17 cellular contexts compared by ENCODE assay signal in the genomic region with DNA sequence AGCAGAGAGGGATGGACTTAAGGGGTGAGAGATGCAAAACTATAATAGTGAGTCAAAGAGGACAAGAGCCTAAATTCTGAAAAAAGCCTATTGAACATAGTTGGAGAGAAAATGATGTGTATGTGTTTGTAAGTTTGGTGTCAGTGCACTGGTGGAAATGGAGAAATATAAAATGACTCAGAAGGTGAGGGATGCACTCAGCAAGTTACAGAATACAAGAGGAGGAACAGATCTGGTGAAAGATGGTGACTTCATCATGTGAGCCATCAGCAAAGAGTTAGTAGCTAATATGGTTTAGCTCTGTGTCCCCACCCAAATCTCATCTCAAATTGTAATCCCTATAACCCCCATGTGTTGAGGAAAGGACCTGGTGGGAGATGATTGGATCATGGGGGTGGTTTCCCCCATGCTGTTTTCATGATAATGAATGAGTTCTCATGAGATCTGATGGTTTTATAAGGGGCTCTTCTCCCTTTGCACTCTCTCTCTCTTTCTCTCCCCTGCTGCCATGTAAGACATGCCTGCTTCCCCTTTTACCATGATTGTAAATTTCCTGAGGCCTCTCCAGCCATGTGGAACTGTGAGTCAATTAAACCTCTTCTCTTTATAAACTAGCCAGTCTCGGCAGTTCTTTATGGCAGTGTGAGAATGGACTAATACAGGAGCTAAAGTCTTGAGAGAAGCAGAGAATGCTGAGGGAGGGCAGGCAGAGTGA. TPM values are rescaled to one million over a fixed set of nuclear protein-coding genes. Genes with fewer than 3 reads are reported as not detected.
DNase-seq lines count a peak whose midpoint lies in the region; ATAC-seq and TF ChIP-seq lines count a peak whose summit lies in the region.
"Had no signal": no experiment of that assay in that cellular context is flagged by ENCODE, and none has a peak within 500 bp of the region (broad histone marks: within the 10 kb centered on the region; RNA-seq: fewer than 3 reads in every experiment).

No MANE protein-coding gene starts in this region.

- POLR2A ChIA-PET in activated CD4-positive, alpha-beta memory T cell treated with anti-CD3 and anti-CD28 coated beads for 36 hours (lab: Charles Lee) = interaction anchor here (1.3 kb wide), 1 partner anchor 18 kb away, joined by 4 read pairs; no protein-coding TSS in a partner anchor
- POLR2A ChIA-PET in activated CD4-positive, alpha-beta memory T cell treated with anti-CD3 and anti-CD28 coated beads, Interleukin-2, amount 10 ng/mL, durations not matched to agents 7 days and 5 days (lab: Charles Lee) = no interaction called here

- no peak overlapping the region for H3K4me3 Mint-ChIP-seq in activated CD4-positive, alpha-beta memory T cell treated with anti-CD3 and anti-CD28 coated beads for 36 hours
- no peak overlapping the region for H3K4me3 Mint-ChIP-seq in activated CD4-positive, alpha-beta memory T cell treated with anti-CD3 and anti-CD28 coated beads, Interleukin-2, amount 10 ng/mL, durations not matched to agents 7 days and 5 days
- H3K4me3 Mint-ChIP-seq in IgD-negative memory B cell (no peak overlapping the region), neural crest cell (no peak overlapping the region)
- H3K4me3 Mint-ChIP-seq in central memory CD8-positive, alpha-beta T cell = no peak overlapping the region
- H3K4me3 Mint-ChIP-seq in activated T-helper 2 cell treated with anti-CD3 and anti-CD28 coated beads, Interferon-gamma antibody, Interleukin-2, Interleukin-4, amounts not matched to agents 10 μg/mL and 5 μg/mL and 100 μg/mL, durations not matched to agents 14 hours and 24 hours and 36 hours (ENCODE audit: low read depth) = no peak overlapping the region
- H3K4me3 Mint-ChIP-seq: CD8-positive, alpha-beta memory T cell had no signal

- no peak for DNase-seq in activated CD4-positive, alpha-beta memory T cell treated with anti-CD3 and anti-CD28 coated beads for 36 hours
- DNase-seq in activated CD4-positive, alpha-beta memory T cell treated with anti-CD3 and anti-CD28 coated beads, Interleukin-2, amount 10 ng/mL, durations not matched to agents 7 days and 5 days = no peak
- DNase-seq in central memory CD8-positive, alpha-beta T cell (ENCODE audit: low spot score in 2 of 2) = no peak
- DNase-seq in neural crest cell (ENCODE audit: low read depth, low spot score) (no peak), Right ventricle myocardium superior (no peak), pons (ENCODE audit: low spot score) (no peak)
- no peak for DNase-seq in activated T-helper 2 cell treated with anti-CD3 and anti-CD28 coated beads, Interferon-gamma antibody, Interleukin-2, Interleukin-4, amounts not matched to agents 10 μg/mL and 5 μg/mL and 100 μg/mL, durations not matched to agents 14 hours and 24 hours and 36 hours (ENCODE audit: low spot score)
- DNase-seq: CD8-positive, alpha-beta memory T cell; DMS79 treated with DMSO at 0.1 percent for 48 hours; MM.1S; NCI-H1105; NCI-H1694 treated with DMSO at 0.1 percent for 48 hours; NCI-H446 treated with DMSO at 0.1 percent for 48 hours; PC-3; SJCRH30 had no signal

- peaks cover 2% of the 10 kb centered on the region for H3K27me3 Mint-ChIP-seq in activated CD4-positive, alpha-beta memory T cell treated with anti-CD3 and anti-CD28 coated beads for 36 hours
- no peaks in the 10 kb centered on the region for H3K27me3 Mint-ChIP-seq in activated CD4-positive, alpha-beta memory T cell treated with anti-CD3 and anti-CD28 coated beads, Interleukin-2, amount 10 ng/mL, durations not matched to agents 7 days and 5 days
- H3K27me3 Mint-ChIP-seq in IgD-negative memory B cell = peaks cover 2% of the 10 kb centered on the region
- H3K27me3 Mint-ChIP-seq in central memory CD8-positive, alpha-beta T cell = no peaks in the 10 kb centered on the region
- H3K27me3 Mint-ChIP-seq in neural crest cell (ENCODE audit: low read depth) = peaks cover 9% of the 10 kb centered on the region
- no peaks in the 10 kb centered on the region for H3K27me3 Mint-ChIP-seq in activated T-helper 2 cell treated with anti-CD3 and anti-CD28 coated beads, Interferon-gamma antibody, Interleukin-2, Interleukin-4, amounts not matched to agents 10 μg/mL and 5 μg/mL and 100 μg/mL, durations not matched to agents 14 hours and 24 hours and 36 hours (ENCODE audit: low read depth)
- H3K27me3 Mint-ChIP-seq: CD8-positive, alpha-beta memory T cell had no signal

- H3K9me3 Mint-ChIP-seq in activated CD4-positive, alpha-beta memory T cell treated with anti-CD3 and anti-CD28 coated beads for 36 hours = peaks cover 4% of the 10 kb centered on the region
- H3K9me3 Mint-ChIP-seq in activated CD4-positive, alpha-beta memory T cell treated with anti-CD3 and anti-CD28 coated beads, Interleukin-2, amount 10 ng/mL, durations not matched to agents 7 days and 5 days = peaks cover 8% of the 10 kb centered on the region
- H3K9me3 Mint-ChIP-seq in IgD-negative memory B cell (peaks cover 4 to 13% (median 5%) of the 10 kb centered on the region in 3 donors), neural crest cell (peaks cover 2% of the 10 kb centered on the region)
- H3K9me3 Mint-ChIP-seq in central memory CD8-positive, alpha-beta T cell = peaks cover 4% of the 10 kb centered on the region
- peaks cover 9% of the 10 kb centered on the region for H3K9me3 Mint-ChIP-seq in activated T-helper 2 cell treated with anti-CD3 and anti-CD28 coated beads, Interferon-gamma antibody, Interleukin-2, Interleukin-4, amounts not matched to agents 10 μg/mL and 5 μg/mL and 100 μg/mL, durations not matched to agents 14 hours and 24 hours and 36 hours
- H3K9me3 Mint-ChIP-seq: CD8-positive, alpha-beta memory T cell had no signal

- intact Hi-C loops in activated CD4-positive, alpha-beta memory T cell treated with anti-CD3 and anti-CD28 coated beads for 36 hours (cut with micrococcal nuclease) = loop anchor here (2.0 kb wide), 1 partner anchor 19 kb away; no protein-coding TSS in a partner anchor
- intact Hi-C loops in Right ventricle myocardium superior (cut with DNase I) = no loop called here
- intact Hi-C loops in activated T-helper 2 cell treated with anti-CD3 and anti-CD28 coated beads, Interferon-gamma antibody, Interleukin-2, Interleukin-4, amounts not matched to agents 10 μg/mL and 5 μg/mL and 100 μg/mL, durations not matched to agents 14 hours and 24 hours and 36 hours (cut with micrococcal nuclease) = no loop called here

- no peak for ATAC-seq in central memory CD8-positive, alpha-beta T cell (replicated peaks; ENCODE audit: extremely low read depth, poor library complexity, severe bottlenecking)
- ATAC-seq in Right ventricle myocardium superior (ENCODE audit: poor library complexity) = no peak
- ATAC-seq: PC-3 had no signal

- CTCF ChIA-PET in activated CD4-positive, alpha-beta memory T cell treated with anti-CD3 and anti-CD28 coated beads for 36 hours (lab: Charles Lee) = interaction anchor here (1.0 kb wide), 2 partner anchors 32 to 34 kb away, joined by 3 to 4 read pairs; no protein-coding TSS in a partner anchor
- CTCF ChIA-PET in activated CD4-positive, alpha-beta memory T cell treated with anti-CD3 and anti-CD28 coated beads, Interleukin-2, amount 10 ng/mL, durations not matched to agents 7 days and 5 days (lab: Charles Lee) = no interaction called here

- no peak for TF ChIP-seq CTCF in neural crest cell (conservative IDR thresholded peaks at IDR 0.05)

- peak overlapping the region; percentile 0 for H3K27ac Mint-ChIP-seq in activated CD4-positive, alpha-beta memory T cell treated with anti-CD3 and anti-CD28 coated beads for 36 hours
- H3K27ac Mint-ChIP-seq in activated CD4-positive, alpha-beta memory T cell treated with anti-CD3 and anti-CD28 coated beads, Interleukin-2, amount 10 ng/mL, durations not matched to agents 7 days and 5 days = no peak overlapping the region
- H3K27ac Mint-ChIP-seq in IgD-negative memory B cell (peak overlapping the region in 2 of 3 donors; percentile 46 to 50), neural crest cell (ENCODE audit: unreplicated experiment) (peak overlapping the region; percentile 17)
- H3K27ac Mint-ChIP-seq in central memory CD8-positive, alpha-beta T cell (ENCODE audit: low read depth) = peak overlapping the region; percentile 25
- no peak overlapping the region for H3K27ac Mint-ChIP-seq in activated T-helper 2 cell treated with anti-CD3 and anti-CD28 coated beads, Interferon-gamma antibody, Interleukin-2, Interleukin-4, amounts not matched to agents 10 μg/mL and 5 μg/mL and 100 μg/mL, durations not matched to agents 14 hours and 24 hours and 36 hours

- no peaks in the 10 kb centered on the region for H3K36me3 Mint-ChIP-seq in activated CD4-positive, alpha-beta memory T cell treated with anti-CD3 and anti-CD28 coated beads for 36 hours
- peaks cover 5% of the 10 kb centered on the region for H3K36me3 Mint-ChIP-seq in activated CD4-positive, alpha-beta memory T cell treated with anti-CD3 and anti-CD28 coated beads, Interleukin-2, amount 10 ng/mL, durations not matched to agents 7 days and 5 days (ENCODE audit: low read depth)
- H3K36me3 Mint-ChIP-seq in IgD-negative memory B cell (peaks cover 5% of the 10 kb centered on the region), neural crest cell (ENCODE audit: low read depth) (no peaks in the 10 kb centered on the region)
- H3K36me3 Mint-ChIP-seq in central memory CD8-positive, alpha-beta T cell (ENCODE audit: insufficient read depth) = peaks cover 22% of the 10 kb centered on the region
- H3K36me3 Mint-ChIP-seq in activated T-helper 2 cell treated with anti-CD3 and anti-CD28 coated beads, Interferon-gamma antibody, Interleukin-2, Interleukin-4, amounts not matched to agents 10 μg/mL and 5 μg/mL and 100 μg/mL, durations not matched to agents 14 hours and 24 hours and 36 hours (ENCODE audit: low read depth) = no peaks in the 10 kb centered on the region

- peaks cover 4% of the 10 kb centered on the region for H3K4me1 Mint-ChIP-seq in activated CD4-positive, alpha-beta memory T cell treated with anti-CD3 and anti-CD28 coated beads for 36 hours (ENCODE audit: low read depth)
- H3K4me1 Mint-ChIP-seq in activated CD4-positive, alpha-beta memory T cell treated with anti-CD3 and anti-CD28 coated beads, Interleukin-2, amount 10 ng/mL, durations not matched to agents 7 days and 5 days = no peaks in the 10 kb centered on the region
- H3K4me1 Mint-ChIP-seq in IgD-negative memory B cell (peaks cover 0 to 2% (median 0%) of the 10 kb centered on the region in 3 donors), neural crest cell (no peaks in the 10 kb centered on the region)
- H3K4me1 Mint-ChIP-seq in central memory CD8-positive, alpha-beta T cell = peaks cover 35% of the 10 kb centered on the region
- no peaks in the 10 kb centered on the region for H3K4me1 Mint-ChIP-seq in activated T-helper 2 cell treated with anti-CD3 and anti-CD28 coated beads, Interferon-gamma antibody, Interleukin-2, Interleukin-4, amounts not matched to agents 10 μg/mL and 5 μg/mL and 100 μg/mL, durations not matched to agents 14 hours and 24 hours and 36 hours (ENCODE audit: low read depth)

RNA-seq across cellular contexts. Expression of a gene that starts 30.4 kb away (rescaled TPM):
- total RNA-seq in activated CD4-positive, alpha-beta memory T cell treated with anti-CD3 and anti-CD28 coated beads for 36 hours = 100 to 1,000 TPM; 105 to 106 TPM
- 100 to 1,000 TPM; 260 to 270 TPM for total RNA-seq in activated CD4-positive, alpha-beta memory T cell treated with anti-CD3 and anti-CD28 coated beads, Interleukin-2, amount 10 ng/mL, durations not matched to agents 7 days and 5 days
- 11.6 TPM for polyA plus RNA-seq in IgD-negative memory B cell
- total RNA-seq in neural crest cell = not detected in 2 replicates
- 4.2 TPM for total RNA-seq in Right ventricle myocardium superior
- 66.4 and 70.7 TPM in 2 replicates for total RNA-seq in activated T-helper 2 cell treated with anti-CD3 and anti-CD28 coated beads, Interferon-gamma antibody, Interleukin-2, Interleukin-4, amounts not matched to agents 10 μg/mL and 5 μg/mL and 100 μg/mL, durations not matched to agents 14 hours and 24 hours and 36 hours
- total RNA-seq: G401, SJCRH30 had no signal

Comparison
In these comparisons a context has a peak if more than half of its experiments do, and no peak if none do; other contexts are left out.
1. H3K27ac Mint-ChIP-seq: peak in activated CD4-positive, alpha-beta memory T cell treated with anti-CD3 and anti-CD28 coated beads for 36 hours (single experiment), IgD-negative memory B cell (2 of 3), central memory CD8-positive, alpha-beta T cell (single experiment) and neural crest cell (single experiment); none in activated CD4-positive, alpha-beta memory T cell treated with anti-CD3 and anti-CD28 coated beads, Interleukin-2, amount 10 ng/mL, durations not matched to agents 7 days and 5 days (single experiment) and activated T-helper 2 cell treated with anti-CD3 and anti-CD28 coated beads, Interferon-gamma antibody, Interleukin-2, Interleukin-4, amounts not matched to agents 10 μg/mL and 5 μg/mL and 100 μg/mL, durations not matched to agents 14 hours and 24 hours and 36 hours (single experiment).
2. RNA of a gene that starts 30.4 kb away (total RNA-seq): 260 to 270 TPM in activated CD4-positive, alpha-beta memory T cell treated with anti-CD3 and anti-CD28 coated beads, Interleukin-2, amount 10 ng/mL, durations not matched to agents 7 days and 5 days, 105 to 106 TPM in activated CD4-positive, alpha-beta memory T cell treated with anti-CD3 and anti-CD28 coated beads for 36 hours and 66.4 to 70.7 TPM in activated T-helper 2 cell treated with anti-CD3 and anti-CD28 coated beads, Interferon-gamma antibody, Interleukin-2, Interleukin-4, amounts not matched to agents 10 μg/mL and 5 μg/mL and 100 μg/mL, durations not matched to agents 14 hours and 24 hours and 36 hours; 4.2 TPM in Right ventricle myocardium superior (single experiment) and not detected in neural crest cell; every median in the first group is over 10 times any median in the second.